ENCODE assay signal across 31 cellular contexts in genomic region chr9:2593754-2594153, GRCh38.
"Had no signal": no experiment of that assay in that cellular context is flagged by ENCODE, and none has a peak within 500 bp of the region (broad histone marks: within the 10 kb centered on the region; RNA-seq: fewer than 3 reads in every experiment).

No MANE protein-coding gene starts in this region.

- H3K36me3 ChIP-seq: MG63, SJCRH30 had no signal

- H3K27ac ChIP-seq: body of pancreas, PC-9, RWPE1, SJCRH30, SK-N-MC had no signal

- H3K4me3 ChIP-seq: body of pancreas, MG63, PC-9, SJCRH30, SK-N-MC had no signal

- DNase-seq: activated CD4-positive, alpha-beta T cell treated with anti-CD3 and anti-CD28 coated beads, Interleukin-2, amount 10 ng/mL, durations not matched to agents 24 days and 14 days; activated CD4-positive, alpha-beta T cell treated with anti-CD3 and anti-CD28 coated beads, Interleukin-2, amount 50 U/mL, for 4 hours; activated CD8-positive, alpha-beta T cell treated with anti-CD3 and anti-CD28 coated beads for 36 hours; activated effector memory CD4-positive, alpha-beta T cell treated with anti-CD3 and anti-CD28 coated beads, Interleukin-2, amount 50 U/mL, for 16 hours; activated naive CD4-positive, alpha-beta T cell treated with Interleukin-2 at 50 U/mL for 16 hours; activated naive CD8-positive, alpha-beta T cell treated with anti-CD3 and anti-CD28 coated beads, Interleukin-2, amount 10 ng/mL, durations not matched to agents 7 days and 5 days; activated T-cell treated with anti-CD3 and anti-CD28 coated beads, Interleukin-2, amount 50 U/mL, for 1 hour; activated T-cell treated with anti-CD3 and anti-CD28 coated beads, Interleukin-2, amount 50 U/mL, for 72 hours; amygdala; body of pancreas; caudate nucleus; cerebellar nuclear complex; Kasumi-1; KG1; MG63; NCI-H1048; NCI-H1105 treated with DMSO at 0.1 percent for 48 hours; NCI-H1436 treated with DMSO at 0.1 percent for 48 hours; NCI-H1694 treated with DMSO at 0.1 percent for 48 hours; NCI-H2029; NCI-H345; NCI-H510A; NCI-H526; NCI-H748 treated with DMSO at 0.1 percent for 48 hours; PC-9; SJCRH30; SW 1271; T-helper 1 cell; T1000 had no signal

- H3K27me3 ChIP-seq: body of pancreas, MG63, SJCRH30 had no signal
